Comparison of ENCODE assay signal across 33 cellular contexts in the genomic region with DNA sequence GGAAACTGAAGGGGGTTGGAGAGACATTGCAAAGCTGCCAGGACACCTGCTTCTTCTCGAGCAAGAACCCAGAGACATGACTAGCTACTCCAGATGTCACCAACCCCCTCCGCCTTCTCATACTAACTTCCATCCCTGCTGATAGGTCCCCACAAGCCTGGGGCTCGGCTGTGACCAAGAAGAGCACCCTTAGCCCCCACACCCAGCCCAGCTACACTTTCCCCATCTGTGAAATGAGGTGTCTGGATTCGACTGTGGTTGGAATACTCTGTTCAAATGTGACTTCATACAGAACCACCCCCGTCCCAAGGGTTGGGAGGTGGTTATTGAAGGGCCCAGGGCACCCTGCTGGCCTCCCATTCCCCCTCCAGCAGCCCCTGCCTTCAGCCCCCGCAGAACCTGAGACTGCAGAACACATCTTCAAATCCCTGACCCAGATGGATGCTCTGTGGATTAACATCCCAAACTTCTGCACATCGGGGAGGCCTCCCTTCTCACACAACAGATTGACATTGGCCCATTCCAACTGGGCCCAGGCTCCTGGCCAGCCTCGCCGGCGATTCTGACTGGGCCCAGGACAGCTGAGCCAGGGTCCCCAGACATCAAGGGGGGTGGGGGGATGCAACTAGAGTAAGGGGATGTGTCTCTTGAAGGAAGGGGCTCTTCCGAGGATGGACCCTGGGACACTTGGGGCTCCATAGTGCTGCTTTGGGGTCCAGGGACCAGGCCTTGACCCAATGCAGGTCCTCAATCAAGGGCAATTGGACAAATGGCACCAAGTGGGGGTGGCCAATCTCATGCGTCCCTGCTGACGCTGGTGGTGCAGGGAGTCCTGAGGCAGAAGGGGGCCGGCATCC. TPM values are rescaled to one million over a fixed set of nuclear protein-coding genes. Genes with fewer than 3 reads are reported as not detected.
"Had no signal": no experiment of that assay in that cellular context is flagged by ENCODE, and none has a peak within 500 bp of the region (broad histone marks: within the 10 kb centered on the region; RNA-seq: fewer than 3 reads in every experiment).

No MANE protein-coding gene starts in this region.

- ATAC-seq: left colon; left lung; lower lobe of right lung; natural killer cell; right lobe of liver; stimulated activated memory B cell treated with anti-CD40 and anti-IgM and Interleukin-4, amounts not matched to agents 10 μg/mL and 1 μg/mL and 100 μg/mL, for 72 hours; stimulated activated naive CD8-positive, alpha-beta T cell treated with anti-CD3 and anti-CD28 coated beads, Interleukin-15, amount 100 ng/mL, for 72 hours had no signal

- H3K36me3 ChIP-seq: left lung, lower lobe of right lung, neural progenitor cell, ovary, right atrium auricular region, right lobe of liver, tibial nerve, uterus had no signal

- FAIRE-seq: kidney had no signal

- DNase-seq: kidney; left colon; left lung; lower lobe of right lung; mammary epithelial cell; mesendoderm; naive B cell; natural killer cell; nephron progenitor cell; ovary; right lobe of liver; stimulated activated CD4-positive, alpha-beta T cell treated with anti-CD3 and anti-CD28 coated beads, Interleukin-1b, Interleukin-23, amount 100 ng/mL, for 48 hours; stimulated activated CD4-positive, alpha-beta T cell treated with anti-CD3 and anti-CD28 coated beads, Interleukin-2, amount 100 ng/mL, for 48 hours; stimulated activated CD4-positive, alpha-beta T cell treated with anti-CD3 and anti-CD28 coated beads, Interleukin-4, amount 100 ng/mL, for 4 hours; stimulated activated CD8-positive, alpha-beta memory T cell treated with anti-CD3 and anti-CD28 coated beads, Interleukin-4, amount 100 ng/mL, for 48 hours; stimulated activated naive CD4-positive, alpha-beta T cell treated with Interleukin-2 at 50 U/mL for 16 hours; stimulated activated naive CD8-positive, alpha-beta T cell treated with anti-CD3 and anti-CD28 coated beads, Interleukin-15, amount 100 ng/mL, for 72 hours; substantia nigra; uterus had no signal

- H3K36me3 Mint-ChIP-seq: natural killer cell, type B pancreatic cell had no signal

- H3K4me1 ChIP-seq: right lobe of liver, tibial nerve, uterus had no signal

- H3K4me3 ChIP-seq: hepatocyte, left lung, lower lobe of right lung, neural progenitor cell, ovary, right atrium auricular region, right lobe of liver, smooth muscle cell, tibial nerve, uterus had no signal

- H3K9me3 Mint-ChIP-seq: type B pancreatic cell had no signal

- H3K27me3 ChIP-seq: hepatocyte, neural progenitor cell, ovary, right atrium auricular region, right lobe of liver had no signal

- H3K27ac Mint-ChIP-seq: mesothelial cell of epicardium; natural killer cell; nephron progenitor cell; progenitor cell of endocrine pancreas; stimulated activated memory B cell treated with anti-CD40 and anti-IgM and Interleukin-4, amounts not matched to agents 10 μg/mL and 1 μg/mL and 100 μg/mL, for 72 hours; type B pancreatic cell had no signal

- H3K9ac ChIP-seq: neural progenitor cell had no signal

- H3K4me2 ChIP-seq: hepatocyte, neural progenitor cell, smooth muscle cell had no signal

- H3K4me1 Mint-ChIP-seq: stimulated activated memory B cell treated with anti-CD40 and anti-IgM and Interleukin-4, amounts not matched to agents 10 μg/mL and 1 μg/mL and 100 μg/mL, for 72 hours; stimulated activated naive CD8-positive, alpha-beta T cell treated with anti-CD3 and anti-CD28 coated beads, Interleukin-15, amount 100 ng/mL, for 72 hours had no signal

- H2AFZ ChIP-seq: hepatocyte, neural progenitor cell had no signal

- H3K27ac ChIP-seq: hepatocyte, left lung, lower lobe of right lung, neural progenitor cell, ovary, right atrium auricular region, right lobe of liver, tibial nerve, uterus had no signal

- H3K4me3 Mint-ChIP-seq: mesothelial cell of epicardium; natural killer cell; nephron progenitor cell; neural progenitor cell; stimulated activated memory B cell treated with anti-CD40 and anti-IgM and Interleukin-4, amounts not matched to agents 10 μg/mL and 1 μg/mL and 100 μg/mL, for 72 hours; stimulated activated naive CD8-positive, alpha-beta T cell treated with anti-CD3 and anti-CD28 coated beads, Interleukin-15, amount 100 ng/mL, for 72 hours; type B pancreatic cell had no signal

- H3K9me3 ChIP-seq: left lung, lower lobe of right lung, ovary, right lobe of liver, uterus had no signal

RNA-seq across cellular contexts. Expression of gene FIBCD1, which starts 21.7 kb away (rescaled TPM):
- total RNA-seq: liver, mononuclear cell, natural killer cell, progenitor cell of endocrine pancreas, pulmonary artery endothelial cell, right lobe of liver, skeletal muscle tissue, tibial nerve, ureter had no signal
- polyA plus RNA-seq: hepatocyte, liver had no signal

RNA-seq across cellular contexts. Expression of gene LAMC3, which starts 48.2 kb away (rescaled TPM):
- total RNA-seq: mammary epithelial cell, natural killer cell, pulmonary artery endothelial cell had no signal
